1 cellular context compared by ENCODE assay signal in genomic region chr17:200604-200985, GRCh38.
TF ChIP-seq lines count a peak whose summit lies in the region.

No MANE protein-coding gene starts in this region.

TF ChIP-seq in WTC11, 78 proteins besides CTCF, POLR2A, EP300 and RAD21 (continued from another document):
- no peak for TF ChIP-seq STAT6 (CRISPR knock-in tag; conservative IDR thresholded peaks at IDR 0.05; ENCODE audit: low read depth)
- TF ChIP-seq ETV6 (CRISPR knock-in tag; IDR thresholded peaks at IDR 0.05): no peak
- no peak for TF ChIP-seq E2F5 (CRISPR knock-in tag; IDR thresholded peaks at IDR 0.05)
- TF ChIP-seq ERG (CRISPR knock-in tag; IDR thresholded peaks at IDR 0.05): no peak
- TF ChIP-seq ZNF425 (CRISPR knock-in tag; conservative IDR thresholded peaks at IDR 0.05): no peak
- TF ChIP-seq ATF3 (CRISPR knock-in tag; conservative IDR thresholded peaks at IDR 0.05): no peak
